8 cellular contexts compared by ENCODE assay signal in the genomic region with DNA sequence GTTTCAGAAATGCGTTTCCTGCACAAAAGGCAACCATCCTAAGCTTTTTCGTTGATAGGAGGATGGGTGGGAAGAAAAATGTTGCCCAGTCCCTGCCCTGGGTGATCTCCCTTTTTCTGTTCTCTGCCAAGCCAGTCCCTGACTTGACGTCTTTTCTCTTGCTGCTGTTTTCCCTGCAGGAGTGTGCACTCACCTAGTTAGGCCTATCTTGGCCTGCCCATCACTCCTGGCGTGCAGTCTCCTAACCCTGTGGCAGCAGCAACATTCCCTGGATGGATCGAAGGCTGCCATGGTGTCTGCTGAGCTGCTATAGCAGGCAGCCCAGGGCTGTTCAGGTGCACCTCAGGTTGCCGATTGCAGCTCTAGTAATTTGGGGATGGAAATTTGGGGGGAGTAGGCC. TPM values are rescaled to one million over a fixed set of nuclear protein-coding genes. Genes with fewer than 3 reads are reported as not detected.
DNase-seq lines count a peak whose midpoint lies in the region; ATAC-seq and TF ChIP-seq lines count a peak whose summit lies in the region.

No MANE protein-coding gene starts in this region.

- no peak for DNase-seq in CD8-positive, alpha-beta memory T cell
- DNase-seq in NCI-H69 (lab: John Stamatoyannopoulos, UW) (peak; percentile 27), NCI-H2196 treated with DMSO at 0.1 percent for 48 hours (lab: John Stamatoyannopoulos, UW; ENCODE audit: unreplicated experiment) (no peak), hepatic stellate cell (ENCODE audit: low spot score) (no peak), NCI-H226 (no peak)

- H3K36me3 Mint-ChIP-seq in CD8-positive, alpha-beta memory T cell: peaks cover 6 to 31% (median 10%) of the 10 kb centered on the region in 3 donors

- peak overlapping the region; percentile 86 for H3K9ac ChIP-seq in endocrine pancreas (ENCODE audit: control insufficient read depth, insufficient read depth, low read length)

- POLR2A ChIA-PET in CD8-positive, alpha-beta memory T cell (lab: Charles Lee): interaction anchor here (1.0 kb wide), 1 partner anchor 130 kb away, joined by 4 read pairs; a partner anchor contains a TSS

- CTCF ChIA-PET in CD8-positive, alpha-beta memory T cell (lab: Charles Lee): interaction anchor here (1.2 to 4.3 kb wide), 5 partner anchors 13 to 130 kb away, joined by 4 to 26 read pairs (median 4); a partner anchor contains a TSS

- peaks cover 37 to 51% (median 37%) of the 10 kb centered on the region in 3 donors for H3K4me1 Mint-ChIP-seq in CD8-positive, alpha-beta memory T cell

- peak overlapping the region; percentile 71 for H3K4me3 ChIP-seq in CD8-positive, alpha-beta memory T cell (ENCODE audit: low read length)
- peak overlapping the region; percentile 79 for H3K4me3 ChIP-seq in endocrine pancreas (ENCODE audit: control insufficient read depth, insufficient read depth, low read length)
- H3K4me3 ChIP-seq in neutrophil (ENCODE audit: low read depth in 1 of 2, low read length in 1 of 2): peak overlapping the region; percentile 82 to 85

- TF ChIP-seq CTCF in neutrophil (IDR thresholded peaks at IDR 0.05): no peak

- H3K27ac Mint-ChIP-seq in CD8-positive, alpha-beta memory T cell: peak overlapping the region; percentile 66 to 95 (median 92)

- H3K9me3 Mint-ChIP-seq in CD8-positive, alpha-beta memory T cell: no peaks in the 10 kb centered on the region

- H3K9me3 ChIP-seq in CD8-positive, alpha-beta memory T cell (ENCODE audit: low read length): no peaks in the 10 kb centered on the region
- H3K9me3 ChIP-seq in endocrine pancreas (ENCODE audit: control insufficient read depth, low read length) (no peaks in the 10 kb centered on the region), neutrophil (no peaks in the 10 kb centered on the region)

- no peak for ATAC-seq in HG02678 (IDR thresholded peaks at IDR 0.05; ENCODE audit: unreplicated experiment)

- H3K36me3 ChIP-seq in CD8-positive, alpha-beta memory T cell (ENCODE audit: insufficient read depth, low read length): no peaks in the 10 kb centered on the region
- H3K36me3 ChIP-seq in endocrine pancreas (ENCODE audit: control insufficient read depth, insufficient read depth, low read length) (peaks cover 3% of the 10 kb centered on the region), neutrophil (peaks cover 24% of the 10 kb centered on the region)

- H3K27me3 Mint-ChIP-seq in CD8-positive, alpha-beta memory T cell: no peaks in the 10 kb centered on the region

- H3K4me1 ChIP-seq in CD8-positive, alpha-beta memory T cell (ENCODE audit: insufficient read depth, low read length): peaks cover 25% of the 10 kb centered on the region
- no peaks in the 10 kb centered on the region for H3K4me1 ChIP-seq in endocrine pancreas (ENCODE audit: control insufficient read depth, insufficient read depth, low read length)
- peaks cover 18 to 22% of the 10 kb centered on the region in 2 experiments for H3K4me1 ChIP-seq in neutrophil (ENCODE audit: control insufficient read depth in 1 of 2, insufficient read depth in 1 of 2, low read depth in 1 of 2, low read length in 1 of 2)

- peak overlapping the region; percentile 82 to 97 (median 92) for H3K4me3 Mint-ChIP-seq in CD8-positive, alpha-beta memory T cell

- H3K27ac ChIP-seq in CD8-positive, alpha-beta memory T cell (ENCODE audit: low read depth, low read length): no peak overlapping the region
- H3K27ac ChIP-seq in neutrophil: peak overlapping the region; percentile 82

- H3K27me3 ChIP-seq in CD8-positive, alpha-beta memory T cell (ENCODE audit: insufficient read depth, low read length, poor library complexity, severe bottlenecking): no peaks in the 10 kb centered on the region
- no peaks in the 10 kb centered on the region for H3K27me3 ChIP-seq in endocrine pancreas (ENCODE audit: control insufficient read depth, insufficient read depth, low read length)
- no peaks in the 10 kb centered on the region for H3K27me3 ChIP-seq in neutrophil

RNA-seq across cellular contexts. Expression of a gene that starts 1.2 kb away (rescaled TPM):
- 10 to 100 TPM; 29.8 to 30.5 TPM for total RNA-seq in CD8-positive, alpha-beta memory T cell
- polyA plus RNA-seq in CD8-positive, alpha-beta memory T cell: 8.8 TPM

RNA-seq across cellular contexts. Expression of a gene that starts 14.2 kb away (rescaled TPM):
- 10 to 100 TPM; 11.2 to 12.1 TPM for total RNA-seq in CD8-positive, alpha-beta memory T cell
- polyA plus RNA-seq in CD8-positive, alpha-beta memory T cell: 19.7 TPM

RNA-seq across cellular contexts. Expression of a gene that starts 24.5 kb away (rescaled TPM):
- 100 to 1,000 TPM; 130 to 143 TPM for total RNA-seq in CD8-positive, alpha-beta memory T cell
- polyA plus RNA-seq in CD8-positive, alpha-beta memory T cell: 74.9 TPM
